In the genomic region with DNA sequence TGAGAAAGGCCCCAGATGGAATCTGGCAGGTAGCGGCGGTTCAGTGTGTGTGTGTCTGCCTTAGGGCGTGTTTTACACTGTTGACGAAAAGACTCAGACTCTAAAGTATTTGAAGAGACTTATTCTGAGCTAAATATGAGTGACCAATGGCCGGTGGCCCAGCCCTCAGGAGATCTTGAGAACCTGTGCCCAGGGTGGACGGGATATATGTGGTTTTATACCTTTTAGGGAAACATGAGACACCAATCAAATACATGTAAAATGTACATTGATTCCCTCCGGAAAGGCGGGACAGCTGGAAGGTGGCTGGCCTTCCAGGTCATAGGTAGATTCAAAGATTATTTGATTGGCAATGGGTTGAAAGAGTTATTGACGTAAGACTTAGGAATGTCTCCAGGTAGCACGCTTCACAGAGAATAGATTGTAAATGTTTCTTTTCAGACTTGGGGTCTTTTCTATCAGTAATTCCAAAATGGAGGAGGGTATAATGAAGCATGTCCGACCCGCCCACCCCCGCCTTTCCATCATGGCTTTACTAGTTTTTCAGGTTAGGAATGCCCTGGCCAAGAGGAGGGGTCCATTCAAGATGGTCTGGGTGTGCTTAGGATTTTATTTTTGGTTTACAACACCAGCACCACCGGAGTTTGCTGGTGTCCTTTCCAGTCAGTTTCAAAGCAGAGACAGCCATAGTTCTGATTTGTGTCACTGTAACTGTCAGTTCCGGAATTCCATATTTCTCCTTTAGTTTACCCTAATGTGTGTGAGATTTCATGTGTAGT, we compare ENCODE assay signal across 8 cellular contexts. TPM values are rescaled to one million over a fixed set of nuclear protein-coding genes. Genes with fewer than 3 reads are reported as not detected.
DNase-seq lines count a peak whose midpoint lies in the region; ATAC-seq and TF ChIP-seq lines count a peak whose summit lies in the region.

No MANE protein-coding gene starts in this region.

- no peaks in the 10 kb centered on the region for H4K20me1 ChIP-seq in neural cell (ENCODE audit: insufficient read depth)

- H3K36me3 Mint-ChIP-seq in activated CD4-positive, alpha-beta T cell treated with anti-CD3 and anti-CD28 coated beads for 36 hours (ENCODE audit: low read depth), result peaks cover 66% of the 10 kb centered on the region

- peak overlapping the region; percentile 96 for H2AFZ ChIP-seq in neural cell (ENCODE audit: low read depth, low read length)

- no peak for DNase-seq in activated CD4-positive, alpha-beta T cell treated with anti-CD3 and anti-CD28 coated beads for 36 hours
- no peak for DNase-seq in activated CD4-positive, alpha-beta T cell treated with anti-CD3 and anti-CD28 coated beads for 4 hours
- DNase-seq in RWPE2 (ENCODE audit: low spot score), result no peak
- DNase-seq in COLO829 (ENCODE audit: low spot score), result no peak

- POLR2A ChIA-PET in activated CD4-positive, alpha-beta T cell treated with anti-CD3 and anti-CD28 coated beads for 36 hours (lab: Charles Lee), result interaction anchor here (1.0 to 1.8 kb wide), 2 partner anchors 31 to 46 kb away, joined by 5 to 8 read pairs; a partner anchor contains a TSS

- peak; percentile 0 for ATAC-seq in activated CD4-positive, alpha-beta T cell treated with anti-CD3 and anti-CD28 coated beads for 36 hours
- peak; percentile 49 for ATAC-seq in RWPE2 (ENCODE audit: low read depth)
- ATAC-seq in esophagus mucosa, result peak; percentile 34
- ATAC-seq in HG02840 (IDR thresholded peaks at IDR 0.05; ENCODE audit: low FRiP score, unreplicated experiment), result no peak
- no peak for ATAC-seq in GM19463 (IDR thresholded peaks at IDR 0.05; ENCODE audit: unreplicated experiment)

- peak overlapping the region; percentile 83 for H3K4me3 Mint-ChIP-seq in activated CD4-positive, alpha-beta T cell treated with anti-CD3 and anti-CD28 coated beads for 36 hours

- H3K4me1 ChIP-seq in RWPE2 (ENCODE audit: insufficient read depth, poor library complexity, severe bottlenecking), result peaks cover 10% of the 10 kb centered on the region

- H3K36me3 ChIP-seq in RWPE2 (ENCODE audit: low read depth) (peaks cover 64% of the 10 kb centered on the region), neural cell (ENCODE audit: insufficient read depth, low read length) (peaks cover 9% of the 10 kb centered on the region)

- H3K4me2 ChIP-seq in neural cell (ENCODE audit: low read length), result peak overlapping the region; percentile 93

- TF ChIP-seq EP300 in neural cell (conservative IDR thresholded peaks at IDR 0.05; ENCODE audit: poor library complexity, severe bottlenecking), result no peak

- H3K27ac ChIP-seq in RWPE2 (ENCODE audit: poor library complexity, severe bottlenecking) (peak overlapping the region; percentile 62), neural cell (ENCODE audit: low read length) (peak overlapping the region; percentile 87)

- intact Hi-C loops in activated CD4-positive, alpha-beta T cell treated with anti-CD3 and anti-CD28 coated beads for 36 hours (cut with DNase I, micrococcal nuclease), result loop anchor here (1.0 to 5.0 kb wide), 20 partner anchors 31 to 1021 kb away; a partner anchor contains a TSS

- H3K4me3 ChIP-seq in RWPE2 (ENCODE audit: severe bottlenecking) (peak overlapping the region; percentile 78), neural cell (ENCODE audit: low read length) (peak overlapping the region; percentile 79)

- TF ChIP-seq CTCF in RWPE2 (IDR thresholded peaks at IDR 0.05; ENCODE audit: poor library complexity, severe bottlenecking) (no peak), neural cell (IDR thresholded peaks at IDR 0.05; ENCODE audit: poor library complexity, severe bottlenecking) (no peak)

- peaks cover 10% of the 10 kb centered on the region for H3K9me3 Mint-ChIP-seq in activated CD4-positive, alpha-beta T cell treated with anti-CD3 and anti-CD28 coated beads for 36 hours (ENCODE audit: low read depth)

- no peaks in the 10 kb centered on the region for H3K27me3 ChIP-seq in RWPE2 (ENCODE audit: insufficient read depth, poor library complexity, severe bottlenecking)
- no peaks in the 10 kb centered on the region for H3K27me3 ChIP-seq in neural cell (ENCODE audit: insufficient read depth, low read depth, low read length)

- peak overlapping the region; percentile 93 for H3K27ac Mint-ChIP-seq in activated CD4-positive, alpha-beta T cell treated with anti-CD3 and anti-CD28 coated beads for 36 hours

- H3K9me3 ChIP-seq in RWPE2 (ENCODE audit: severe bottlenecking) (no peaks in the 10 kb centered on the region), neural cell (ENCODE audit: low read length) (peaks cover 3% of the 10 kb centered on the region)

- H3K27me3 Mint-ChIP-seq in activated CD4-positive, alpha-beta T cell treated with anti-CD3 and anti-CD28 coated beads for 36 hours, result no peaks in the 10 kb centered on the region

- H3K9ac ChIP-seq in neural cell (ENCODE audit: low read length), result peak overlapping the region; percentile 89

- H3K9me2 ChIP-seq in neural cell (ENCODE audit: insufficient read depth, low read length), result no peaks in the 10 kb centered on the region

- H3K79me2 ChIP-seq in neural cell (replicated peaks; ENCODE audit: insufficient read depth, low read length), result peaks cover 43% of the 10 kb centered on the region

- CTCF ChIA-PET in activated CD4-positive, alpha-beta T cell treated with anti-CD3 and anti-CD28 coated beads for 36 hours (lab: Charles Lee), result no interaction called here

- TF ChIP-seq RAD21 in neural cell (conservative IDR thresholded peaks at IDR 0.05), result no peak

- peaks cover 25% of the 10 kb centered on the region for H3K4me1 Mint-ChIP-seq in activated CD4-positive, alpha-beta T cell treated with anti-CD3 and anti-CD28 coated beads for 36 hours

- H3F3A ChIP-seq in neural cell (ENCODE audit: insufficient read depth, low read length, poor library complexity, severe bottlenecking), result no peaks in the 10 kb centered on the region

TF ChIP-seq in neural cell, 6 proteins besides CTCF, POLR2A, EP300 and RAD21:
- TF ChIP-seq SMC3 (conservative IDR thresholded peaks at IDR 0.05; ENCODE audit: poor library complexity) (no peak), POLR2AphosphoS5 (IDR thresholded peaks at IDR 0.05) (no peak), EZH2 (IDR thresholded peaks at IDR 0.05; ENCODE audit: borderline replicate concordance, insufficient read depth, low read length, poor library complexity, severe bottlenecking) (no peak), MXI1 (conservative IDR thresholded peaks at IDR 0.05; ENCODE audit: poor library complexity, severe bottlenecking) (no peak), TAF1 (IDR thresholded peaks at IDR 0.05; ENCODE audit: low read depth) (no peak)
- TF ChIP-seq, protein P1, sequence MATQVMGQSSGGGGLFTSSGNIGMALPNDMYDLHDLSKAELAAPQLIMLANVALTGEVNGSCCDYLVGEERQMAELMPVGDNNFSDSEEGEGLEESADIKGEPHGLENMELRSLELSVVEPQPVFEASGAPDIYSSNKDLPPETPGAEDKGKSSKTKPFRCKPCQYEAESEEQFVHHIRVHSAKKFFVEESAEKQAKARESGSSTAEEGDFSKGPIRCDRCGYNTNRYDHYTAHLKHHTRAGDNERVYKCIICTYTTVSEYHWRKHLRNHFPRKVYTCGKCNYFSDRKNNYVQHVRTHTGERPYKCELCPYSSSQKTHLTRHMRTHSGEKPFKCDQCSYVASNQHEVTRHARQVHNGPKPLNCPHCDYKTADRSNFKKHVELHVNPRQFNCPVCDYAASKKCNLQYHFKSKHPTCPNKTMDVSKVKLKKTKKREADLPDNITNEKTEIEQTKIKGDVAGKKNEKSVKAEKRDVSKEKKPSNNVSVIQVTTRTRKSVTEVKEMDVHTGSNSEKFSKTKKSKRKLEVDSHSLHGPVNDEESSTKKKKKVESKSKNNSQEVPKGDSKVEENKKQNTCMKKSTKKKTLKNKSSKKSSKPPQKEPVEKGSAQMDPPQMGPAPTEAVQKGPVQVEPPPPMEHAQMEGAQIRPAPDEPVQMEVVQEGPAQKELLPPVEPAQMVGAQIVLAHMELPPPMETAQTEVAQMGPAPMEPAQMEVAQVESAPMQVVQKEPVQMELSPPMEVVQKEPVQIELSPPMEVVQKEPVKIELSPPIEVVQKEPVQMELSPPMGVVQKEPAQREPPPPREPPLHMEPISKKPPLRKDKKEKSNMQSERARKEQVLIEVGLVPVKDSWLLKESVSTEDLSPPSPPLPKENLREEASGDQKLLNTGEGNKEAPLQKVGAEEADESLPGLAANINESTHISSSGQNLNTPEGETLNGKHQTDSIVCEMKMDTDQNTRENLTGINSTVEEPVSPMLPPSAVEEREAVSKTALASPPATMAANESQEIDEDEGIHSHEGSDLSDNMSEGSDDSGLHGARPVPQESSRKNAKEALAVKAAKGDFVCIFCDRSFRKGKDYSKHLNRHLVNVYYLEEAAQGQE (IDR thresholded peaks at IDR 0.05; ENCODE audit: borderline replicate concordance), result no peak
TF ChIP-seq in neural cell: peak in this region for 0.

RNA-seq across cellular contexts. Expression of a gene that starts 1.0 kb away (rescaled TPM):
- total RNA-seq in activated CD4-positive, alpha-beta T cell treated with anti-CD3 and anti-CD28 coated beads for 36 hours, result 10 to 100 TPM; 12.5 to 19.2 TPM
- 3.8 TPM for total RNA-seq in esophagus mucosa
- polyA plus RNA-seq in neural cell, result 53.7 and 54.5 TPM in 2 replicates
- 57.9 and 61.1 TPM in 2 replicates for polyA minus RNA-seq in neural cell

RNA-seq across cellular contexts. Expression of a gene that starts 31.0 kb away (rescaled TPM):
- total RNA-seq in activated CD4-positive, alpha-beta T cell treated with anti-CD3 and anti-CD28 coated beads for 36 hours, result 10 to 100 TPM; 14.9 to 20.0 TPM
- total RNA-seq in esophagus mucosa, result 0.72 TPM
- 98.8 and 112 TPM in 2 replicates for polyA plus RNA-seq in neural cell
- polyA minus RNA-seq in neural cell, result 151 and 174 TPM in 2 replicates

RNA-seq across cellular contexts. Expression of a gene that starts 46.1 kb away (rescaled TPM):
- total RNA-seq in activated CD4-positive, alpha-beta T cell treated with anti-CD3 and anti-CD28 coated beads for 36 hours, result 1 to 10 TPM; 5.7 to 8.2 TPM
- total RNA-seq in esophagus mucosa, result 7.9 TPM
- polyA plus RNA-seq in neural cell, result 23.2 and 25.0 TPM in 2 replicates
- 59.2 and 71.4 TPM in 2 replicates for polyA minus RNA-seq in neural cell

Comparison
In these comparisons a context has a peak if more than half of its experiments do, and no peak if none do; other contexts are left out.
1. ATAC-seq: peak in activated CD4-positive, alpha-beta T cell treated with anti-CD3 and anti-CD28 coated beads for 36 hours (single experiment), RWPE2 (single experiment) and esophagus mucosa (single experiment); none in HG02840 (single experiment) and GM19463 (single experiment).